Comparison of ENCODE assay signal across 28 cellular contexts in genomic region chr18:27045342-27045741, GRCh38.
"Had no signal": no experiment of that assay in that cellular context is flagged by ENCODE, and none has a peak within 500 bp of the region (broad histone marks: within the 10 kb centered on the region; RNA-seq: fewer than 3 reads in every experiment).

No MANE protein-coding gene starts in this region.

- DNase-seq: colonic mucosa; cortex of kidney; dermis blood vessel endothelial cell; dorsolateral prefrontal cortex; effector CD4-positive, alpha-beta T cell; effector CD8-positive, alpha-beta T cell; effector memory CD4-positive, alpha-beta T cell; effector memory CD8-positive, alpha-beta T cell; endodermal cell; erythroblast; esophagus squamous epithelium; foreskin fibroblast; foreskin keratinocyte; foreskin melanocyte; gastrocnemius medialis; glutamatergic neuron; head of caudate nucleus; heart left ventricle; heart right ventricle had no signal

- H3K27ac ChIP-seq: colonic mucosa, coronary artery, dorsolateral prefrontal cortex, epithelial cell of prostate, esophagus muscularis mucosa, esophagus squamous epithelium, foreskin keratinocyte, gastrocnemius medialis, gastroesophageal sphincter, heart left ventricle, heart right ventricle had no signal

- FAIRE-seq: colon, endometrium, endothelial cell of umbilical vein, frontal cortex had no signal

- H3K4me1 ChIP-seq: colonic mucosa, esophagus muscularis mucosa, esophagus squamous epithelium, foreskin keratinocyte, gastrocnemius medialis, gastroesophageal sphincter, heart right ventricle had no signal

- H3K4me3 ChIP-seq: colonic mucosa, coronary artery, dorsolateral prefrontal cortex, esophagus muscularis mucosa, esophagus squamous epithelium, gastrocnemius medialis, gastroesophageal sphincter, heart left ventricle, heart right ventricle had no signal

- H3K27me3 ChIP-seq: colonic mucosa, dorsolateral prefrontal cortex, esophagus muscularis mucosa, esophagus squamous epithelium, gastrocnemius medialis, gastroesophageal sphincter, heart left ventricle, heart right ventricle had no signal

- H3K9me3 ChIP-seq: colonic mucosa, esophagus muscularis mucosa, esophagus squamous epithelium, gastrocnemius medialis, gastroesophageal sphincter, heart left ventricle, heart right ventricle had no signal

- ATAC-seq: effector memory CD8-positive, alpha-beta T cell; esophagus mucosa; foreskin keratinocyte; gastrocnemius medialis; gastroesophageal sphincter; heart left ventricle; heart right ventricle had no signal

- H3K36me3 ChIP-seq: colonic mucosa, esophagus muscularis mucosa, esophagus squamous epithelium, gastrocnemius medialis, gastroesophageal sphincter, heart left ventricle, heart right ventricle had no signal
